Comparison of ENCODE assay signal across 23 cellular contexts in genomic region chr11:108662700-108663099, GRCh38. TPM values are rescaled to one million over a fixed set of nuclear protein-coding genes. Genes with fewer than 3 reads are reported as not detected.
DNase-seq lines count a peak whose midpoint lies in the region; ATAC-seq, FAIRE-seq and TF ChIP-seq lines count a peak whose summit lies in the region.
"Had no signal": no experiment of that assay in that cellular context is flagged by ENCODE, and none has a peak within 500 bp of the region (broad histone marks: within the 10 kb centered on the region; RNA-seq: fewer than 3 reads in every experiment).

No MANE protein-coding gene starts in this region.

- H3K36me3 ChIP-seq in OCI-LY7 (ENCODE audit: insufficient read depth, low read length), result peaks cover 12% of the 10 kb centered on the region; the same call in 1 of the 2 replicates
- H3K36me3 ChIP-seq in left lung, result no peaks in the 10 kb centered on the region
- H3K36me3 ChIP-seq: colonic mucosa, sigmoid colon had no signal

- POLR2A ChIA-PET in OCI-LY7 (lab: Charles Lee), result interaction anchor here (1.1 to 1.8 kb wide), 3 partner anchors 8 to 18 kb away, joined by 3 to 4 read pairs (median 3); no protein-coding TSS in a partner anchor

- DNase-seq in GM18507 (ENCODE audit: extremely low spot score, insufficient read length, low read depth) (no peak), OCI-LY7 (ENCODE audit: low spot score) (peak; percentile 86), chondrocyte (ENCODE audit: low spot score) (no peak), left lung (no peak)
- no peak for DNase-seq in stimulated activated CD4-positive, alpha-beta T cell treated with anti-CD3 and anti-CD28 coated beads, Interleukin-2, amount 100 ng/mL, for 48 hours
- DNase-seq in activated naive CD4-positive, alpha-beta T cell treated with Interleukin-2 at 50 U/mL for 16 hours, result no peak
- DNase-seq: activated CD4-positive, CD25-positive, alpha-beta regulatory T cell; activated naive CD8-positive, alpha-beta T cell treated with anti-CD3 and anti-CD28 coated beads, Interleukin-2, amount 10 ng/mL, durations not matched to agents 7 days and 5 days; body of pancreas; CD4-positive, alpha-beta memory T cell; colonic mucosa; DMS79; HCEC 1CT; heart left ventricle; KBM-7; NCI-H1092; NCI-H524 treated with DMSO at 0.1 percent for 48 hours; SIG-M5; sigmoid colon had no signal

- H4K20me1 ChIP-seq in OCI-LY7 (ENCODE audit: insufficient read depth, low read length), result peaks cover 18% of the 10 kb centered on the region

- ATAC-seq in GM19467 (IDR thresholded peaks at IDR 0.05; ENCODE audit: unreplicated experiment) (peak; percentile 40), HG02938 (IDR thresholded peaks at IDR 0.05; ENCODE audit: unreplicated experiment) (peak; percentile 21), left lung (no peak)
- ATAC-seq: body of pancreas, heart left ventricle had no signal

- peak overlapping the region; percentile 79 for H2AFZ ChIP-seq in OCI-LY7 (ENCODE audit: low read length)

- peak overlapping the region; percentile 64 for H3K4me2 ChIP-seq in OCI-LY7 (ENCODE audit: low read length)

- FAIRE-seq in GM18507 (lab: Jason Lieb, UNC), result peak; percentile 75
- FAIRE-seq: endometrium had no signal

- TF ChIP-seq CTCF in OCI-LY7 (conservative IDR thresholded peaks at IDR 0.05; ENCODE audit: low read length) (no peak), chondrocyte (IDR thresholded peaks at IDR 0.05) (no peak), left lung (IDR thresholded peaks at IDR 0.05) (no peak)

- H3K4me1 ChIP-seq in OCI-LY7 (ENCODE audit: insufficient read depth, low read length, poor library complexity, severe bottlenecking), result peaks cover 69% of the 10 kb centered on the region
- H3K4me1 ChIP-seq in left lung, result peaks cover 5 to 28% of the 10 kb centered on the region in 2 donors
- H3K4me1 ChIP-seq: colonic mucosa had no signal

- H3K79me2 ChIP-seq in OCI-LY7 (ENCODE audit: insufficient read depth, low read depth, low read length), result peaks cover 28% of the 10 kb centered on the region

- H3K4me3 Mint-ChIP-seq in chondrocyte (ENCODE audit: unreplicated experiment), result no peak overlapping the region
- H3K4me3 Mint-ChIP-seq: activated naive CD8-positive, alpha-beta T cell treated with anti-CD3 and anti-CD28 coated beads, Interleukin-2, amount 10 ng/mL, durations not matched to agents 7 days and 5 days; activated T-helper 1 cell treated with anti-CD3 and anti-CD28 coated beads, Interleukin-12 subunit alpha, Interleukin-12 subunit beta, Interleukin-2, Interleukin-4 antibody, amounts not matched to agents 30 ng/mL and 10 ng/mL and 1 ng/mL, durations not matched to agents 14 hours and 24 hours and 36 hours had no signal

- peak overlapping the region; percentile 16 for H3K4me3 ChIP-seq in OCI-LY7 (ENCODE audit: low read depth, low read length, poor library complexity, severe bottlenecking)
- no peak overlapping the region for H3K4me3 ChIP-seq in left lung
- H3K4me3 ChIP-seq: body of pancreas, colonic mucosa, heart left ventricle, sigmoid colon had no signal

- H3K9me3 ChIP-seq in OCI-LY7 (ENCODE audit: low read length) (0 out of 2 replicates have a peak, but pooled peaks cover 6% of the 10 kb centered on the region), left lung (no peaks in the 10 kb centered on the region)
- H3K9me3 ChIP-seq: body of pancreas, colonic mucosa, heart left ventricle, sigmoid colon had no signal

- peaks cover 4% of the 10 kb centered on the region in 2 donors for H3K27me3 ChIP-seq in left lung
- H3K27me3 ChIP-seq: body of pancreas, colonic mucosa, sigmoid colon had no signal

- H3K27ac ChIP-seq in OCI-LY7 (ENCODE audit: low read depth, low read length, poor library complexity, severe bottlenecking) (peak overlapping the region; percentile 88), left lung (no peak overlapping the region)
- H3K27ac ChIP-seq: body of pancreas, colonic mucosa, heart left ventricle, sigmoid colon had no signal

- BruUV-seq in OCI-LY7 (replicated peaks; lab: Mats Ljungman, UMichigan), result no TSS peak

- H3K27me3 Mint-ChIP-seq in chondrocyte (ENCODE audit: low read depth), result peaks cover 1% of the 10 kb centered on the region
- H3K27me3 Mint-ChIP-seq: CD4-positive, alpha-beta memory T cell had no signal

- intact Hi-C loops in OCI-LY7 (cut with micrococcal nuclease; ENCODE audit: unreplicated experiment) (loop anchor here (5.0 kb wide), 4 partner anchors 425 to 805 kb away; partner anchors contain the start of genes ACAT1, CUL5 and SLC35F2), left lung (cut with DNase I) (no loop called here)

- H3K4me1 Mint-ChIP-seq in chondrocyte (ENCODE audit: low read depth), result peaks cover 32% of the 10 kb centered on the region

- H3K27ac Mint-ChIP-seq in chondrocyte (ENCODE audit: unreplicated experiment), result no peak overlapping the region
- H3K27ac Mint-ChIP-seq: activated naive CD8-positive, alpha-beta T cell treated with anti-CD3 and anti-CD28 coated beads, Interleukin-2, amount 10 ng/mL, durations not matched to agents 7 days and 5 days; activated T-helper 1 cell treated with anti-CD3 and anti-CD28 coated beads, Interleukin-12 subunit alpha, Interleukin-12 subunit beta, Interleukin-2, Interleukin-4 antibody, amounts not matched to agents 30 ng/mL and 10 ng/mL and 1 ng/mL, durations not matched to agents 14 hours and 24 hours and 36 hours; CD4-positive, alpha-beta memory T cell had no signal

- no peaks in the 10 kb centered on the region for H3K9me2 ChIP-seq in OCI-LY7 (ENCODE audit: insufficient read depth, low read length)

- no peaks in the 10 kb centered on the region for H3K9me3 Mint-ChIP-seq in chondrocyte (ENCODE audit: low read depth)
- H3K9me3 Mint-ChIP-seq: activated naive CD8-positive, alpha-beta T cell treated with anti-CD3 and anti-CD28 coated beads, Interleukin-2, amount 10 ng/mL, durations not matched to agents 7 days and 5 days; activated T-helper 1 cell treated with anti-CD3 and anti-CD28 coated beads, Interleukin-12 subunit alpha, Interleukin-12 subunit beta, Interleukin-2, Interleukin-4 antibody, amounts not matched to agents 30 ng/mL and 10 ng/mL and 1 ng/mL, durations not matched to agents 14 hours and 24 hours and 36 hours had no signal

- CTCF ChIA-PET in OCI-LY7 (lab: Charles Lee; ENCODE audit: unreplicated experiment), result interaction anchor here (0.6 kb wide), 1 partner anchor 426 kb away, joined by 3 read pairs; no protein-coding TSS in a partner anchor

- H3K36me3 Mint-ChIP-seq in chondrocyte (ENCODE audit: low read depth), result peaks cover 1% of the 10 kb centered on the region

RNA-seq across cellular contexts. Expression of gene DDX10, which starts 2.2 kb away (rescaled TPM):
- 38.0 and 46.5 TPM in 2 replicates for total RNA-seq in OCI-LY7 (2014; rRNA removed; shearing (Covaris generic))
- total RNA-seq in OCI-LY7 (2022), result 38.7 and 48.7 TPM in 2 replicates
- 18.9 to 33.3 TPM (median 25.3 TPM) in 3 replicates for total RNA-seq in chondrocyte
- total RNA-seq in left lung, result 10 to 100 TPM; 16.5 to 24.0 TPM
